21 cellular contexts compared by ENCODE assay signal in genomic region chr7:17236603-17237002, GRCh38.
A peak's percentile ranks its signal among the peaks of the same experiment; 100 is the strongest.
DNase-seq lines count a peak whose midpoint lies in the region; ATAC-seq, FAIRE-seq and TF ChIP-seq lines count a peak whose summit lies in the region.
"Had no signal": no experiment of that assay in that cellular context is flagged by ENCODE, and none has a peak within 500 bp of the region (broad histone marks: within the 10 kb centered on the region; RNA-seq: fewer than 3 reads in every experiment).

No MANE protein-coding gene starts in this region.

- H3K79me2 ChIP-seq in endothelial cell of umbilical vein (ENCODE audit: control insufficient read depth, insufficient read depth, low read length): no peaks in the 10 kb centered on the region

- no peak for TF ChIP-seq POLR2A in endothelial cell of umbilical vein (IDR thresholded peaks at IDR 0.05; ENCODE audit: low read depth, low read length)

- H3K9ac ChIP-seq in endothelial cell of umbilical vein (replicated peaks; ENCODE audit: extremely low read depth, insufficient read depth, low read length): no peak overlapping the region

- no peaks in the 10 kb centered on the region for H3K27me3 ChIP-seq in endothelial cell of umbilical vein (ENCODE audit: control insufficient read depth in 2 of 2, insufficient read depth in 2 of 2, low read length in 2 of 2)
- H3K27me3 ChIP-seq: foreskin keratinocyte, upper lobe of right lung had no signal

- H3K27me3 Mint-ChIP-seq in activated CD4-positive, alpha-beta T cell treated with anti-CD3 and anti-CD28 coated beads, Interleukin-2, amount 10 ng/mL, durations not matched to agents 24 days and 14 days: no peaks in the 10 kb centered on the region
- H3K27me3 Mint-ChIP-seq in activated B cell treated with CpG ODN at 0.5 μM for 24 hours: no peaks in the 10 kb centered on the region
- no peaks in the 10 kb centered on the region for H3K27me3 Mint-ChIP-seq in osteocyte (ENCODE audit: unreplicated experiment)
- H3K27me3 Mint-ChIP-seq: naive B cell had no signal

- CTCF ChIA-PET in activated B cell treated with CpG ODN at 0.5 μM for 24 hours (lab: Charles Lee) (no interaction called here), endothelial cell of umbilical vein (lab: Charles Lee) (interaction anchor here (0.9 to 3.0 kb wide), 2 partner anchors 64 to 66 kb away, joined by 3 to 10 read pairs; no protein-coding TSS in a partner anchor)

- POLR2A ChIA-PET in activated B cell treated with CpG ODN at 0.5 μM for 24 hours (lab: Charles Lee): interaction anchor here (1.0 kb wide), 1 partner anchor 62 kb away, joined by 8 read pairs; the partner anchor contains the start of gene AHR
- POLR2A ChIA-PET in endothelial cell of umbilical vein (lab: Charles Lee): no interaction called here

- no peaks in the 10 kb centered on the region for H3K9me3 ChIP-seq in endothelial cell of umbilical vein (replicated peaks; ENCODE audit: control insufficient read depth, insufficient read depth, low read length)
- H3K9me3 ChIP-seq: left ventricle myocardium inferior, upper lobe of right lung had no signal

- intact Hi-C loops in activated CD4-positive, alpha-beta T cell treated with anti-CD3 and anti-CD28 coated beads, Interleukin-2, amount 10 ng/mL, durations not matched to agents 24 days and 14 days (cut with micrococcal nuclease): loop anchor here (10.0 kb wide), 2 partner anchors 192 to 698 kb away; no protein-coding TSS in a partner anchor
- intact Hi-C loops in activated B cell treated with CpG ODN at 0.5 μM for 24 hours (cut with micrococcal nuclease) (no loop called here), endothelial cell of umbilical vein (cut with micrococcal nuclease) (loop anchor here (10.0 kb wide), 1 partner anchor 252 kb away; no protein-coding TSS in a partner anchor)

- H3K4me2 ChIP-seq in endothelial cell of umbilical vein (ENCODE audit: insufficient read depth, low read length): no peak overlapping the region

- no peak for DNase-seq in activated CD4-positive, alpha-beta T cell treated with anti-CD3 and anti-CD28 coated beads, Interleukin-2, amount 10 ng/mL, durations not matched to agents 24 days and 14 days
- no peak for DNase-seq in activated CD4-positive, alpha-beta T cell treated with anti-CD3 and anti-CD28 coated beads, Interleukin-2, amount 50 U/mL, for 48 hours
- no peak for DNase-seq in activated B cell treated with CpG ODN at 0.5 μM for 24 hours
- peak; percentile 39 for DNase-seq in endothelial cell of umbilical vein (ENCODE audit: low read depth, low spot score)
- no peak for DNase-seq in osteocyte (ENCODE audit: extremely low spot score, unreplicated experiment)
- DNase-seq in NCI-H1694 (lab: John Stamatoyannopoulos, UW): no peak
- DNase-seq: foreskin keratinocyte; KBM-7; left ventricle myocardium inferior; naive B cell; NCI-H1105; NCI-H82; stimulated activated naive CD4-positive, alpha-beta T cell; upper lobe of right lung had no signal

- H3K9me1 ChIP-seq in endothelial cell of umbilical vein (replicated peaks; ENCODE audit: control insufficient read depth, extremely low read depth, insufficient read depth, low read length): no peaks in the 10 kb centered on the region

- dilution Hi-C loops in endothelial cell of umbilical vein (cut with MboI; ENCODE audit: extremely low pct_ligation_motif_present, low sequenced_read_pairs): no loop called here

- peaks cover 35% of the 10 kb centered on the region for H3K4me1 ChIP-seq in endothelial cell of umbilical vein (ENCODE audit: control insufficient read depth, extremely low read depth, insufficient read depth, low read length)

- no peaks in the 10 kb centered on the region for H4K20me1 ChIP-seq in endothelial cell of umbilical vein (replicated peaks; ENCODE audit: control insufficient read depth, extremely low read depth, insufficient read depth, low read length)

- H3K36me3 Mint-ChIP-seq in activated CD4-positive, alpha-beta T cell treated with anti-CD3 and anti-CD28 coated beads, Interleukin-2, amount 10 ng/mL, durations not matched to agents 24 days and 14 days (ENCODE audit: low read depth): peaks cover 9% of the 10 kb centered on the region
- H3K36me3 Mint-ChIP-seq in activated B cell treated with CpG ODN at 0.5 μM for 24 hours (ENCODE audit: low read depth) (no peaks in the 10 kb centered on the region), osteocyte (ENCODE audit: unreplicated experiment) (no peaks in the 10 kb centered on the region)
- H3K36me3 Mint-ChIP-seq: naive B cell, WTC11 had no signal

- H3K27ac Mint-ChIP-seq in activated CD4-positive, alpha-beta T cell treated with anti-CD3 and anti-CD28 coated beads, Interleukin-2, amount 10 ng/mL, durations not matched to agents 24 days and 14 days: peak overlapping the region; percentile 48
- H3K27ac Mint-ChIP-seq in activated B cell treated with CpG ODN at 0.5 μM for 24 hours (peak overlapping the region; percentile 3), osteocyte (ENCODE audit: unreplicated experiment) (peak overlapping the region; percentile 60)
- H3K27ac Mint-ChIP-seq: progenitor cell of endocrine pancreas, WTC11 had no signal

- H3K9me3 Mint-ChIP-seq in activated CD4-positive, alpha-beta T cell treated with anti-CD3 and anti-CD28 coated beads, Interleukin-2, amount 10 ng/mL, durations not matched to agents 24 days and 14 days: peaks cover 15% of the 10 kb centered on the region
- peaks cover 5% of the 10 kb centered on the region for H3K9me3 Mint-ChIP-seq in activated B cell treated with CpG ODN at 0.5 μM for 24 hours
- peaks cover 3% of the 10 kb centered on the region for H3K9me3 Mint-ChIP-seq in osteocyte (ENCODE audit: unreplicated experiment)
- H3K9me3 Mint-ChIP-seq: WTC11 had no signal

- peaks cover 35% of the 10 kb centered on the region for H3K4me1 Mint-ChIP-seq in activated CD4-positive, alpha-beta T cell treated with anti-CD3 and anti-CD28 coated beads, Interleukin-2, amount 10 ng/mL, durations not matched to agents 24 days and 14 days
- H3K4me1 Mint-ChIP-seq in activated B cell treated with CpG ODN at 0.5 μM for 24 hours: peaks cover 29% of the 10 kb centered on the region
- H3K4me1 Mint-ChIP-seq in osteocyte (ENCODE audit: unreplicated experiment): peaks cover 52% of the 10 kb centered on the region
- H3K4me1 Mint-ChIP-seq: WTC11 had no signal

- H3K27ac ChIP-seq in endothelial cell of umbilical vein (ENCODE audit: insufficient read depth, low read depth, low read length): no peak overlapping the region
- H3K27ac ChIP-seq: foreskin keratinocyte, HL-60, left ventricle myocardium inferior, upper lobe of right lung had no signal

- H2AFZ ChIP-seq in endothelial cell of umbilical vein (ENCODE audit: low read depth, low read length): no peak overlapping the region

- no peak for FAIRE-seq in endothelial cell of umbilical vein (lab: Jason Lieb, UNC)
- FAIRE-seq: A204.1, GM12878 had no signal

- H3K36me3 ChIP-seq in endothelial cell of umbilical vein (ENCODE audit: control insufficient read depth in 2 of 2, extremely low read depth in 1 of 2, insufficient read depth in 2 of 2, low read length in 2 of 2): no peaks in the 10 kb centered on the region
- H3K36me3 ChIP-seq: left ventricle myocardium inferior, upper lobe of right lung had no signal

- ATAC-seq in activated B cell treated with CpG ODN at 0.5 μM for 24 hours (ENCODE audit: low read depth) (no peak), HG02678 (IDR thresholded peaks at IDR 0.05; ENCODE audit: unreplicated experiment) (no peak), HG03469 (IDR thresholded peaks at IDR 0.05; ENCODE audit: unreplicated experiment) (no peak)
- ATAC-seq: foreskin keratinocyte, GM12878, upper lobe of right lung, WTC11 had no signal

- no TSS peak for BruUV-seq in endothelial cell of umbilical vein (replicated peaks; lab: Mats Ljungman, UMichigan)

- no peak overlapping the region for H3K4me3 Mint-ChIP-seq in activated CD4-positive, alpha-beta T cell treated with anti-CD3 and anti-CD28 coated beads, Interleukin-2, amount 10 ng/mL, durations not matched to agents 24 days and 14 days
- H3K4me3 Mint-ChIP-seq in activated B cell treated with CpG ODN at 0.5 μM for 24 hours (no peak overlapping the region), osteocyte (ENCODE audit: unreplicated experiment) (no peak overlapping the region)
- H3K4me3 Mint-ChIP-seq: WTC11 had no signal

- no peak overlapping the region for H3K4me3 ChIP-seq in endothelial cell of umbilical vein (replicated peaks in 1 of 3; ENCODE audit: insufficient read depth in 1 of 3, low read depth in 1 of 3, low read length in 3 of 3)
- H3K4me3 ChIP-seq: GM12878, left ventricle myocardium inferior, upper lobe of right lung had no signal

- no peak for TF ChIP-seq CTCF in activated B cell treated with CpG ODN at 0.5 μM for 24 hours (IDR thresholded peaks at IDR 0.05)
- TF ChIP-seq CTCF in endothelial cell of umbilical vein (IDR thresholded peaks at IDR 0.05; ENCODE audit: extremely low read depth in 1 of 2, insufficient read depth in 1 of 2, low read depth in 1 of 2, low read length in 2 of 2): no peak
- no peak for TF ChIP-seq CTCF in osteocyte (IDR thresholded peaks at IDR 0.05)

TF ChIP-seq in endothelial cell of umbilical vein, 7 proteins besides CTCF, POLR2A, EP300 and RAD21:
- no peak for TF ChIP-seq MYC (IDR thresholded peaks at IDR 0.05; ENCODE audit: low read depth, low read length)
- peak; percentile 37 for TF ChIP-seq FOS (IDR thresholded peaks at IDR 0.05; ENCODE audit: borderline replicate concordance, insufficient read depth, low read length)

Comparison
In these comparisons a context has a peak if more than half of its experiments do, and no peak if none do; other contexts are left out.
1. H3K27ac Mint-ChIP-seq: peak in every context shown above with its lines; median percentile 60 in osteocyte; 48 in activated CD4-positive, alpha-beta T cell treated with anti-CD3 and anti-CD28 coated beads, Interleukin-2, amount 10 ng/mL, durations not matched to agents 24 days and 14 days; 3 in activated B cell treated with CpG ODN at 0.5 μM for 24 hours.